1 cellular context compared by ENCODE assay signal in the genomic region with DNA sequence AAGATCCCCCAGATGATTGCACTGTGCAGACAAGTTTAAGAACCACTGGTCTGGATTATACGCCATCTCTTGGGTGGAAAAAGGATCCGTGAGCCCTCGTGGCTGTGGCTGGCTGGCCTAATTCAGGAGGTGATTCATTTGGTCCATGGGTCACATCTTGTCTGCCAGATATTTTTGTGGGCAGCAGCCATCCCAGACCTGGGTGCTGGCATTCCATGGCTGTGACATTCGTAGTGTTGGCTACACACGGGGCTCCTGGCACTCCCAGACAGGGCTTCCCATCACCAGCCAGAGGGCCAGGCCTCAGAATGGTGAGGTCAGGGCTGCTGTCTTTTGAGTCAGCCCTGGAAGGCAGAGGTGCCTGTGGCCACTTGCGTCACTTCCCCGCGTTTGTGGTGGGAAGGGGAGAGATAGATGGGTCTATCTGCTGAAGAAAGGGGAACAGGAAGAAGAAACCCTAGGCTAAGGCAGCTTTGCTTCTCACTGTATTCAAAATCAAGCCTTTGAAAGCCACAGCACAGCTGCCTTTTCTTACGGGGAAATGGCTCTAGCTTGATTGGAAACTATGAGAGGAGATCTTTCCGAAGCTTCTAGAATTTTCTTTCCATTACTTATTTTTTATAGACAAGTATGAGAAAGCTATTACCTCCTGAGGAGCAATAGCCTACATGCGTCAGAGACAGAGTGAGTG.
TF ChIP-seq lines count a peak whose summit lies in the region.

No MANE protein-coding gene starts in this region.

TF ChIP-seq in K562, 482 proteins besides CTCF, POLR2A, EP300 and RAD21 (continued from another document and continues in another):
- TF ChIP-seq, protein P1, sequence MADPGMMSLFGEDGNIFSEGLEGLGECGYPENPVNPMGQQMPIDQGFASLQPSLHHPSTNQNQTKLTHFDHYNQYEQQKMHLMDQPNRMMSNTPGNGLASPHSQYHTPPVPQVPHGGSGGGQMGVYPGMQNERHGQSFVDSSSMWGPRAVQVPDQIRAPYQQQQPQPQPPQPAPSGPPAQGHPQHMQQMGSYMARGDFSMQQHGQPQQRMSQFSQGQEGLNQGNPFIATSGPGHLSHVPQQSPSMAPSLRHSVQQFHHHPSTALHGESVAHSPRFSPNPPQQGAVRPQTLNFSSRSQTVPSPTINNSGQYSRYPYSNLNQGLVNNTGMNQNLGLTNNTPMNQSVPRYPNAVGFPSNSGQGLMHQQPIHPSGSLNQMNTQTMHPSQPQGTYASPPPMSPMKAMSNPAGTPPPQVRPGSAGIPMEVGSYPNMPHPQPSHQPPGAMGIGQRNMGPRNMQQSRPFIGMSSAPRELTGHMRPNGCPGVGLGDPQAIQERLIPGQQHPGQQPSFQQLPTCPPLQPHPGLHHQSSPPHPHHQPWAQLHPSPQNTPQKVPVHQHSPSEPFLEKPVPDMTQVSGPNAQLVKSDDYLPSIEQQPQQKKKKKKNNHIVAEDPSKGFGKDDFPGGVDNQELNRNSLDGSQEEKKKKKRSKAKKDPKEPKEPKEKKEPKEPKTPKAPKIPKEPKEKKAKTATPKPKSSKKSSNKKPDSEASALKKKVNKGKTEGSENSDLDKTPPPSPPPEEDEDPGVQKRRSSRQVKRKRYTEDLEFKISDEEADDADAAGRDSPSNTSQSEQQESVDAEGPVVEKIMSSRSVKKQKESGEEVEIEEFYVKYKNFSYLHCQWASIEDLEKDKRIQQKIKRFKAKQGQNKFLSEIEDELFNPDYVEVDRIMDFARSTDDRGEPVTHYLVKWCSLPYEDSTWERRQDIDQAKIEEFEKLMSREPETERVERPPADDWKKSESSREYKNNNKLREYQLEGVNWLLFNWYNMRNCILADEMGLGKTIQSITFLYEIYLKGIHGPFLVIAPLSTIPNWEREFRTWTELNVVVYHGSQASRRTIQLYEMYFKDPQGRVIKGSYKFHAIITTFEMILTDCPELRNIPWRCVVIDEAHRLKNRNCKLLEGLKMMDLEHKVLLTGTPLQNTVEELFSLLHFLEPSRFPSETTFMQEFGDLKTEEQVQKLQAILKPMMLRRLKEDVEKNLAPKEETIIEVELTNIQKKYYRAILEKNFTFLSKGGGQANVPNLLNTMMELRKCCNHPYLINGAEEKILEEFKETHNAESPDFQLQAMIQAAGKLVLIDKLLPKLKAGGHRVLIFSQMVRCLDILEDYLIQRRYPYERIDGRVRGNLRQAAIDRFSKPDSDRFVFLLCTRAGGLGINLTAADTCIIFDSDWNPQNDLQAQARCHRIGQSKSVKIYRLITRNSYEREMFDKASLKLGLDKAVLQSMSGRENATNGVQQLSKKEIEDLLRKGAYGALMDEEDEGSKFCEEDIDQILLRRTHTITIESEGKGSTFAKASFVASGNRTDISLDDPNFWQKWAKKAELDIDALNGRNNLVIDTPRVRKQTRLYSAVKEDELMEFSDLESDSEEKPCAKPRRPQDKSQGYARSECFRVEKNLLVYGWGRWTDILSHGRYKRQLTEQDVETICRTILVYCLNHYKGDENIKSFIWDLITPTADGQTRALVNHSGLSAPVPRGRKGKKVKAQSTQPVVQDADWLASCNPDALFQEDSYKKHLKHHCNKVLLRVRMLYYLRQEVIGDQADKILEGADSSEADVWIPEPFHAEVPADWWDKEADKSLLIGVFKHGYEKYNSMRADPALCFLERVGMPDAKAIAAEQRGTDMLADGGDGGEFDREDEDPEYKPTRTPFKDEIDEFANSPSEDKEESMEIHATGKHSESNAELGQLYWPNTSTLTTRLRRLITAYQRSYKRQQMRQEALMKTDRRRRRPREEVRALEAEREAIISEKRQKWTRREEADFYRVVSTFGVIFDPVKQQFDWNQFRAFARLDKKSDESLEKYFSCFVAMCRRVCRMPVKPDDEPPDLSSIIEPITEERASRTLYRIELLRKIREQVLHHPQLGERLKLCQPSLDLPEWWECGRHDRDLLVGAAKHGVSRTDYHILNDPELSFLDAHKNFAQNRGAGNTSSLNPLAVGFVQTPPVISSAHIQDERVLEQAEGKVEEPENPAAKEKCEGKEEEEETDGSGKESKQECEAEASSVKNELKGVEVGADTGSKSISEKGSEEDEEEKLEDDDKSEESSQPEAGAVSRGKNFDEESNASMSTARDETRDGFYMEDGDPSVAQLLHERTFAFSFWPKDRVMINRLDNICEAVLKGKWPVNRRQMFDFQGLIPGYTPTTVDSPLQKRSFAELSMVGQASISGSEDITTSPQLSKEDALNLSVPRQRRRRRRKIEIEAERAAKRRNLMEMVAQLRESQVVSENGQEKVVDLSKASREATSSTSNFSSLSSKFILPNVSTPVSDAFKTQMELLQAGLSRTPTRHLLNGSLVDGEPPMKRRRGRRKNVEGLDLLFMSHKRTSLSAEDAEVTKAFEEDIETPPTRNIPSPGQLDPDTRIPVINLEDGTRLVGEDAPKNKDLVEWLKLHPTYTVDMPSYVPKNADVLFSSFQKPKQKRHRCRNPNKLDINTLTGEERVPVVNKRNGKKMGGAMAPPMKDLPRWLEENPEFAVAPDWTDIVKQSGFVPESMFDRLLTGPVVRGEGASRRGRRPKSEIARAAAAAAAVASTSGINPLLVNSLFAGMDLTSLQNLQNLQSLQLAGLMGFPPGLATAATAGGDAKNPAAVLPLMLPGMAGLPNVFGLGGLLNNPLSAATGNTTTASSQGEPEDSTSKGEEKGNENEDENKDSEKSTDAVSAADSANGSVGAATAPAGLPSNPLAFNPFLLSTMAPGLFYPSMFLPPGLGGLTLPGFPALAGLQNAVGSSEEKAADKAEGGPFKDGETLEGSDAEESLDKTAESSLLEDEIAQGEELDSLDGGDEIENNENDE (IDR thresholded peaks at IDR 0.05; ENCODE audit: low read depth, low read length), result no peak
- no peak for TF ChIP-seq NELFE (IDR thresholded peaks at IDR 0.05; ENCODE audit: insufficient read depth, insufficient read length)
- no peak for TF ChIP-seq HNRNPK (IDR thresholded peaks at IDR 0.05; ENCODE audit: low read depth, low read length, poor library complexity, severe bottlenecking)
- TF ChIP-seq, protein P2, sequence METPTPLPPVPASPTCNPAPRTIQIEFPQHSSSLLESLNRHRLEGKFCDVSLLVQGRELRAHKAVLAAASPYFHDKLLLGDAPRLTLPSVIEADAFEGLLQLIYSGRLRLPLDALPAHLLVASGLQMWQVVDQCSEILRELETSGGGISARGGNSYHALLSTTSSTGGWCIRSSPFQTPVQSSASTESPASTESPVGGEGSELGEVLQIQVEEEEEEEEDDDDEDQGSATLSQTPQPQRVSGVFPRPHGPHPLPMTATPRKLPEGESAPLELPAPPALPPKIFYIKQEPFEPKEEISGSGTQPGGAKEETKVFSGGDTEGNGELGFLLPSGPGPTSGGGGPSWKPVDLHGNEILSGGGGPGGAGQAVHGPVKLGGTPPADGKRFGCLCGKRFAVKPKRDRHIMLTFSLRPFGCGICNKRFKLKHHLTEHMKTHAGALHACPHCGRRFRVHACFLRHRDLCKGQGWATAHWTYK (CRISPR knock-in tag; IDR thresholded peaks at IDR 0.05), result peak; percentile 89; the same call in 1 of the 2 replicates
- TF ChIP-seq, protein P3, sequence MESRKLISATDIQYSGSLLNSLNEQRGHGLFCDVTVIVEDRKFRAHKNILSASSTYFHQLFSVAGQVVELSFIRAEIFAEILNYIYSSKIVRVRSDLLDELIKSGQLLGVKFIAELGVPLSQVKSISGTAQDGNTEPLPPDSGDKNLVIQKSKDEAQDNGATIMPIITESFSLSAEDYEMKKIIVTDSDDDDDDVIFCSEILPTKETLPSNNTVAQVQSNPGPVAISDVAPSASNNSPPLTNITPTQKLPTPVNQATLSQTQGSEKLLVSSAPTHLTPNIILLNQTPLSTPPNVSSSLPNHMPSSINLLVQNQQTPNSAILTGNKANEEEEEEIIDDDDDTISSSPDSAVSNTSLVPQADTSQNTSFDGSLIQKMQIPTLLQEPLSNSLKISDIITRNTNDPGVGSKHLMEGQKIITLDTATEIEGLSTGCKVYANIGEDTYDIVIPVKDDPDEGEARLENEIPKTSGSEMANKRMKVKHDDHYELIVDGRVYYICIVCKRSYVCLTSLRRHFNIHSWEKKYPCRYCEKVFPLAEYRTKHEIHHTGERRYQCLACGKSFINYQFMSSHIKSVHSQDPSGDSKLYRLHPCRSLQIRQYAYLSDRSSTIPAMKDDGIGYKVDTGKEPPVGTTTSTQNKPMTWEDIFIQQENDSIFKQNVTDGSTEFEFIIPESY (CRISPR knock-in tag; IDR thresholded peaks at IDR 0.05), result no peak
- no peak for TF ChIP-seq ZNF507 (tag; conservative IDR thresholded peaks at IDR 0.05)
- no peak for TF ChIP-seq RBM14 (IDR thresholded peaks at IDR 0.05; ENCODE audit: borderline replicate concordance, insufficient read depth, low read depth, low read length)
- peak; percentile 50; the same call in 1 of the 2 replicates for TF ChIP-seq NFXL1 (CRISPR knock-in tag; IDR thresholded peaks at IDR 0.05)
- TF ChIP-seq CXXC5 (CRISPR knock-in tag; IDR thresholded peaks at IDR 0.05), result peak; percentile 12; the same call in 1 of the 2 replicates
- no peak for TF ChIP-seq MCM2 (IDR thresholded peaks at IDR 0.05; ENCODE audit: low read depth)
- no peak for TF ChIP-seq ZNF699 (CRISPR knock-in tag; IDR thresholded peaks at IDR 0.05; ENCODE audit: insufficient replicate concordance)
- no peak for TF ChIP-seq HOXB6 (CRISPR knock-in tag; IDR thresholded peaks at IDR 0.05; ENCODE audit: borderline replicate concordance)
- TF ChIP-seq, protein P4, sequence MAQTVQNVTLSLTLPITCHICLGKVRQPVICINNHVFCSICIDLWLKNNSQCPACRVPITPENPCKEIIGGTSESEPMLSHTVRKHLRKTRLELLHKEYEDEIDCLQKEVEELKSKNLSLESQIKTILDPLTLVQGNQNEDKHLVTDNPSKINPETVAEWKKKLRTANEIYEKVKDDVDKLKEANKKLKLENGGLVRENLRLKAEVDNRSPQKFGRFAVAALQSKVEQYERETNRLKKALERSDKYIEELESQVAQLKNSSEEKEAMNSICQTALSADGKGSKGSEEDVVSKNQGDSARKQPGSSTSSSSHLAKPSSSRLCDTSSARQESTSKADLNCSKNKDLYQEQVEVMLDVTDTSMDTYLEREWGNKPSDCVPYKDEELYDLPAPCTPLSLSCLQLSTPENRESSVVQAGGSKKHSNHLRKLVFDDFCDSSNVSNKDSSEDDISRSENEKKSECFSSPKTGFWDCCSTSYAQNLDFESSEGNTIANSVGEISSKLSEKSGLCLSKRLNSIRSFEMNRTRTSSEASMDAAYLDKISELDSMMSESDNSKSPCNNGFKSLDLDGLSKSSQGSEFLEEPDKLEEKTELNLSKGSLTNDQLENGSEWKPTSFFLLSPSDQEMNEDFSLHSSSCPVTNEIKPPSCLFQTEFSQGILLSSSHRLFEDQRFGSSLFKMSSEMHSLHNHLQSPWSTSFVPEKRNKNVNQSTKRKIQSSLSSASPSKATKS (CRISPR knock-in tag; IDR thresholded peaks at IDR 0.05), result no peak
- TF ChIP-seq ESRRA (IDR thresholded peaks at IDR 0.05; ENCODE audit: borderline replicate concordance, low read depth), result peak; percentile 58; the same call in 1 of the 2 replicates
- no peak for TF ChIP-seq ZNF253 (CRISPR knock-in tag; conservative IDR thresholded peaks at IDR 0.05)
- TF ChIP-seq MYNN (IDR thresholded peaks at IDR 0.05), result no peak; the same call in 1 of the 2 replicates
- no peak for TF ChIP-seq MYNN (CRISPR knock-in tag; IDR thresholded peaks at IDR 0.05)
- TF ChIP-seq, protein P5, sequence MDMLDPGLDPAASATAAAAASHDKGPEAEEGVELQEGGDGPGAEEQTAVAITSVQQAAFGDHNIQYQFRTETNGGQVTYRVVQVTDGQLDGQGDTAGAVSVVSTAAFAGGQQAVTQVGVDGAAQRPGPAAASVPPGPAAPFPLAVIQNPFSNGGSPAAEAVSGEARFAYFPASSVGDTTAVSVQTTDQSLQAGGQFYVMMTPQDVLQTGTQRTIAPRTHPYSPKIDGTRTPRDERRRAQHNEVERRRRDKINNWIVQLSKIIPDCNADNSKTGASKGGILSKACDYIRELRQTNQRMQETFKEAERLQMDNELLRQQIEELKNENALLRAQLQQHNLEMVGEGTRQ (CRISPR knock-in tag; IDR thresholded peaks at IDR 0.05), result no peak
- TF ChIP-seq NR2C2 (CRISPR knock-in tag; IDR thresholded peaks at IDR 0.05), result 0 out of 2 replicates have a peak, but pooled peaks have one; percentile 16
- TF ChIP-seq NR2C2 (tag; IDR thresholded peaks at IDR 0.05), result peak; percentile 75
- no peak for TF ChIP-seq TAF9B (IDR thresholded peaks at IDR 0.05; ENCODE audit: partially characterized antibody)
- no peak for TF ChIP-seq U2AF2 (optimal IDR thresholded peaks at IDR 0.05; ENCODE audit: low read depth, low read length)
- no peak for TF ChIP-seq RAD51 (IDR thresholded peaks at IDR 0.05; ENCODE audit: borderline replicate concordance, low read depth)
- 0 out of 2 replicates have a peak, but pooled peaks have one; percentile 19 for TF ChIP-seq BHLHE40 (IDR thresholded peaks at IDR 0.05; ENCODE audit: low read length)
- 0 out of 2 replicates have a peak, but pooled peaks have one; percentile 35 for TF ChIP-seq MTA1 (IDR thresholded peaks at IDR 0.05; ENCODE audit: borderline replicate concordance)
- no peak for TF ChIP-seq BRD9 (IDR thresholded peaks at IDR 0.05; ENCODE audit: low read depth, partially characterized antibody)
- no peak for TF ChIP-seq CHD2 (IDR thresholded peaks at IDR 0.05; ENCODE audit: low read depth, low read length)
- TF ChIP-seq MXI1 (IDR thresholded peaks at IDR 0.05; ENCODE audit: low read depth, low read length), result no peak
- TF ChIP-seq ZNF668 (CRISPR knock-in tag; IDR thresholded peaks at IDR 0.05), result no peak
- TF ChIP-seq, protein P6, sequence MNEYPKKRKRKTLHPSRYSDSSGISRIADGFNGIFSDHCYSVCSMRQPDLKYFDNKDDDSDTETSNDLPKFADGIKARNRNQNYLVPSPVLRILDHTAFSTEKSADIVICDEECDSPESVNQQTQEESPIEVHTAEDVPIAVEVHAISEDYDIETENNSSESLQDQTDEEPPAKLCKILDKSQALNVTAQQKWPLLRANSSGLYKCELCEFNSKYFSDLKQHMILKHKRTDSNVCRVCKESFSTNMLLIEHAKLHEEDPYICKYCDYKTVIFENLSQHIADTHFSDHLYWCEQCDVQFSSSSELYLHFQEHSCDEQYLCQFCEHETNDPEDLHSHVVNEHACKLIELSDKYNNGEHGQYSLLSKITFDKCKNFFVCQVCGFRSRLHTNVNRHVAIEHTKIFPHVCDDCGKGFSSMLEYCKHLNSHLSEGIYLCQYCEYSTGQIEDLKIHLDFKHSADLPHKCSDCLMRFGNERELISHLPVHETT (CRISPR knock-in tag; conservative IDR thresholded peaks at IDR 0.05 in 1 of 2, IDR thresholded peaks at IDR 0.05 in 1 of 2), result peak in 1 of 2 experiments; percentile 77; a peak in 2 of 4 replicates
- no peak for TF ChIP-seq SAP30 (IDR thresholded peaks at IDR 0.05; ENCODE audit: borderline replicate concordance, insufficient read depth, low read depth, low read length, poor library complexity, severe bottlenecking)
- no peak for TF ChIP-seq TSC22D4 (tag; IDR thresholded peaks at IDR 0.05)
- TF ChIP-seq ELF4 (CRISPR knock-in tag; IDR thresholded peaks at IDR 0.05), result 0 out of 2 replicates have a peak, but pooled peaks have one; percentile 17
- no peak for TF ChIP-seq NCOA1 (IDR thresholded peaks at IDR 0.05; ENCODE audit: low read depth)
- no peak for TF ChIP-seq TAF1 (IDR thresholded peaks at IDR 0.05; ENCODE audit: control insufficient read depth, extremely low read depth, insufficient read depth, low read length, severe bottlenecking)
- TF ChIP-seq, protein P7, sequence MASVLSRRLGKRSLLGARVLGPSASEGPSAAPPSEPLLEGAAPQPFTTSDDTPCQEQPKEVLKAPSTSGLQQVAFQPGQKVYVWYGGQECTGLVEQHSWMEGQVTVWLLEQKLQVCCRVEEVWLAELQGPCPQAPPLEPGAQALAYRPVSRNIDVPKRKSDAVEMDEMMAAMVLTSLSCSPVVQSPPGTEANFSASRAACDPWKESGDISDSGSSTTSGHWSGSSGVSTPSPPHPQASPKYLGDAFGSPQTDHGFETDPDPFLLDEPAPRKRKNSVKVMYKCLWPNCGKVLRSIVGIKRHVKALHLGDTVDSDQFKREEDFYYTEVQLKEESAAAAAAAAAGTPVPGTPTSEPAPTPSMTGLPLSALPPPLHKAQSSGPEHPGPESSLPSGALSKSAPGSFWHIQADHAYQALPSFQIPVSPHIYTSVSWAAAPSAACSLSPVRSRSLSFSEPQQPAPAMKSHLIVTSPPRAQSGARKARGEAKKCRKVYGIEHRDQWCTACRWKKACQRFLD (CRISPR knock-in tag; IDR thresholded peaks at IDR 0.05), result peak; percentile 82; the same call in 1 of the 2 replicates
- peak; percentile 88; the same call in 1 of the 2 replicates for TF ChIP-seq LCOR (CRISPR knock-in tag; IDR thresholded peaks at IDR 0.05)
